1 cellular context compared by ENCODE assay signal in the genomic region with DNA sequence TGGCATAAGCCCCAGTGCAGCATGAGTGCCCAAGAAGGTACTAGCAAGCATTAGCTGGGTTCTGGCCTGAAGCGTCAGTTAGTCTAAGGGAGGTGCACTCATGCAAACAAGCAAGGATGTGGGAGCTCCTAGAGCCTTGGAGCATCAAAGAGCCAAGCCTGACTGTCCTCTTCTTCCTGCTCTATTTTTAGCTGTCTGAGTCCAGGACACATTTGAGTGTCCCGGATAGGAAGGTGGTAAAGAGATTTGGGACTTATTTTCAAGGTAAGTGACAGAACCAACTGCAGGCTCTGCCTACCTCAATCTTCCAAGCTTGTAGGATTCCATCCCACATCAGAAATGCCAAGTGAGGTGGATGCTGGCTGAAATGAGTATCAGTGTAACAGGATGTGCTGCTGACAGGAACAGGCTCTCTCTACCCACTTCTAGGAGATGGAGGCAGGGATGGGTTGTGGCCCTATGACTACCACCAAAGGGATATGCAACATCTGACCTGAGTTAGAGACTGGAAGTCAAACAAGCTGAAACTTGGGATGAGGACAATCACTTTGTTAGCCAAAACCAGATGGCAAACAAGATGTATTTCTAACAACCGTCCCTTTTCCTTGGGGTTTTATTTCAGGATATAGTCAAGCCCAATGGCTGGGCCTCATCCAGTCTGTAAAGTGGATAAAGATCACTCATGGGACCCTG.
TF ChIP-seq lines count a peak whose summit lies in the region.

No MANE protein-coding gene starts in this region.

TF ChIP-seq in IMR-90, 13 proteins besides CTCF, POLR2A, EP300 and RAD21:
- TF ChIP-seq MAFK (IDR thresholded peaks at IDR 0.05; ENCODE audit: low read depth, low read length) (no peak), RFX5 (IDR thresholded peaks at IDR 0.05; ENCODE audit: low read depth, low read length) (no peak), NFE2L2 (IDR thresholded peaks at IDR 0.05; ENCODE audit: low read depth, low read length) (no peak), MXI1 (IDR thresholded peaks at IDR 0.05; ENCODE audit: borderline replicate concordance, low read depth, low read length) (no peak), MAZ (IDR thresholded peaks at IDR 0.05; ENCODE audit: borderline replicate concordance, low read depth, low read length) (no peak), CEBPB (IDR thresholded peaks at IDR 0.05; ENCODE audit: low read depth, low read length) (no peak), FOS (IDR thresholded peaks at IDR 0.05; ENCODE audit: low read depth, low read length) (no peak), RCOR1 (IDR thresholded peaks at IDR 0.05; ENCODE audit: insufficient replicate concordance, low read length) (no peak), SMC3 (IDR thresholded peaks at IDR 0.05; ENCODE audit: low read depth, low read length) (no peak), CHD1 (IDR thresholded peaks at IDR 0.05; ENCODE audit: low read depth, low read length) (no peak), BHLHE40 (IDR thresholded peaks at IDR 0.05; ENCODE audit: low read depth, low read length) (no peak)
- TF ChIP-seq, protein P1, sequence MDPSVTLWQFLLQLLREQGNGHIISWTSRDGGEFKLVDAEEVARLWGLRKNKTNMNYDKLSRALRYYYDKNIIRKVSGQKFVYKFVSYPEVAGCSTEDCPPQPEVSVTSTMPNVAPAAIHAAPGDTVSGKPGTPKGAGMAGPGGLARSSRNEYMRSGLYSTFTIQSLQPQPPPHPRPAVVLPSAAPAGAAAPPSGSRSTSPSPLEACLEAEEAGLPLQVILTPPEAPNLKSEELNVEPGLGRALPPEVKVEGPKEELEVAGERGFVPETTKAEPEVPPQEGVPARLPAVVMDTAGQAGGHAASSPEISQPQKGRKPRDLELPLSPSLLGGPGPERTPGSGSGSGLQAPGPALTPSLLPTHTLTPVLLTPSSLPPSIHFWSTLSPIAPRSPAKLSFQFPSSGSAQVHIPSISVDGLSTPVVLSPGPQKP (IDR thresholded peaks at IDR 0.05; ENCODE audit: borderline replicate concordance, low read depth, low read length), result no peak
- TF ChIP-seq, protein P2, sequence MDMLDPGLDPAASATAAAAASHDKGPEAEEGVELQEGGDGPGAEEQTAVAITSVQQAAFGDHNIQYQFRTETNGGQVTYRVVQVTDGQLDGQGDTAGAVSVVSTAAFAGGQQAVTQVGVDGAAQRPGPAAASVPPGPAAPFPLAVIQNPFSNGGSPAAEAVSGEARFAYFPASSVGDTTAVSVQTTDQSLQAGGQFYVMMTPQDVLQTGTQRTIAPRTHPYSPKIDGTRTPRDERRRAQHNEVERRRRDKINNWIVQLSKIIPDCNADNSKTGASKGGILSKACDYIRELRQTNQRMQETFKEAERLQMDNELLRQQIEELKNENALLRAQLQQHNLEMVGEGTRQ (IDR thresholded peaks at IDR 0.05; ENCODE audit: low read depth, low read length), result no peak
